Comparison of ENCODE assay signal across 9 cellular contexts in the genomic region with DNA sequence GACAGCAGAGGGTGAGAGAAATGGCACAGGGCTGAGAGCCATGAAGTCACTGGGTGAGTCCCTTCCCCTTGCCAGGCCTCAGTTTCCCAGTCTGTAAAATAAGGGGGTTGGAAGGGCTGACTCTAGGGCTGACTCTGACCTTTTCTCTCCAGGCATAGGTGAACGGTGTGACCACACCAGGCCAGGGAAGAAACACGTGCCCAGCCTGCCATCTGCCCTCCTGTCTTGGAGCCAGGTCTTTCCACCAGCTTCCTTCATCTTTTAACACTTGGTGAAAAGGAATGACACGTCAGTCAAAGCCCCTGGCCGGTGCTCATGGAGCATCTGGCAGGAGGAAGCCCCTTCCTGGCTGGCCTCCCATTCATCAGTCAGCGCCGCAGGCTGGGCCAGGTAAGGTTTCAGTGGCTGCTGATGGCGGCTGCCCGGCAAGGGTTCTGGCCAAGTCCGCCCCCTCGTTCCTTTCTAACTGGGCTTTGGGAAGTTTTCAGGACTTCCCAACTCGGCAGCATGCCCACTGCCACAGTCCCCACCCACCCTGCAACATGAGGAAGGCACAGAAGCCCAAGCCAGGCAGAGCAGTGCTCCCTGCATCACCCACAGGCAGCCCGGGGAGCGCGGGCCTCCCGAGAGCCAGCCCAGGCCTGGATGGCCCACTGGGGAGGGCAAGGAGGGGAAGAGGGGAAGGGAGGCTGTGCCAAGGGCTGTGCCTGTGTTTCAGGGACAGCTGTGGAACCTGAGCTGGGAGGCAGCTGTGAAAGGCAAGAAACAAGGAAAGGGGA.
A peak's percentile ranks its signal among the peaks of the same experiment; 100 is the strongest.
DNase-seq lines count a peak whose midpoint lies in the region; ATAC-seq and TF ChIP-seq lines count a peak whose summit lies in the region.
"Had no signal": no experiment of that assay in that cellular context is flagged by ENCODE, and none has a peak within 500 bp of the region (broad histone marks: within the 10 kb centered on the region; RNA-seq: fewer than 3 reads in every experiment).

No MANE protein-coding gene starts in this region.

- H3K4me3 ChIP-seq in prostate gland: no peak overlapping the region
- no peak overlapping the region for H3K4me3 ChIP-seq in brain microvascular endothelial cell (ENCODE audit: low read depth, low read length)

- H3K36me3 ChIP-seq in prostate gland: no peaks in the 10 kb centered on the region
- no peaks in the 10 kb centered on the region for H3K36me3 ChIP-seq in brain microvascular endothelial cell (replicated peaks)

- intact Hi-C loops in Right ventricle myocardium superior (cut with DNase I): no loop called here
- intact Hi-C loops in prostate gland (cut with DNase I): no loop called here

- peak; percentile 33 for TF ChIP-seq POLR2A in prostate gland (IDR thresholded peaks at IDR 0.05)

- H3K9me3 ChIP-seq in prostate gland: no peaks in the 10 kb centered on the region

- in situ Hi-C loops in G401 (cut with HindIII; ENCODE audit: low sequenced_read_pairs): no loop called here
- in situ Hi-C loops in brain microvascular endothelial cell (cut with HindIII; ENCODE audit: low pct_ligation_motif_present, low sequenced_read_pairs): no loop called here

- DNase-seq in G401 (ENCODE audit: low spot score) (peak; percentile 51), SW480 (ENCODE audit: low spot score) (peak; percentile 18), Right ventricle myocardium superior (peak; percentile 77), prostate gland (ENCODE audit: low spot score) (peak; percentile 60), RPMI8226 (no peak), NCI-H82 (lab: John Stamatoyannopoulos, UW) (no peak), NCI-H1048 (lab: John Stamatoyannopoulos, UW) (no peak), brain microvascular endothelial cell (no peak)
- DNase-seq: effector CD8-positive, alpha-beta T cell had no signal

- ATAC-seq in Right ventricle myocardium superior (ENCODE audit: poor library complexity): peak; percentile 64

- no peak for TF ChIP-seq CTCF in prostate gland (IDR thresholded peaks at IDR 0.05)
- TF ChIP-seq CTCF in brain microvascular endothelial cell (IDR thresholded peaks at IDR 0.05; ENCODE audit: low read depth, low read length, missing control alignments): no peak

- H3K27me3 ChIP-seq in prostate gland (replicated peaks; ENCODE audit: insufficient read depth): no peaks in the 10 kb centered on the region
- peaks cover 10% of the 10 kb centered on the region for H3K27me3 ChIP-seq in brain microvascular endothelial cell (replicated peaks)

- no peaks in the 10 kb centered on the region for H3K4me1 ChIP-seq in prostate gland (replicated peaks)

- 26% methylated on average over 13 of the region's 15 CpGs for WGBS in prostate gland

- H3K27ac ChIP-seq in prostate gland (peak overlapping the region; percentile 63 to 79), brain microvascular endothelial cell (no peak overlapping the region)

Comparison
In these comparisons a context has a peak if more than half of its experiments do, and no peak if none do; other contexts are left out.
1. DNase-seq: peak in G401 (single experiment), SW480 (single experiment), Right ventricle myocardium superior (single experiment) and prostate gland (single experiment); none in RPMI8226 (single experiment), NCI-H82 (single experiment), NCI-H1048 (single experiment) and brain microvascular endothelial cell (single experiment).